28 cellular contexts compared by ENCODE assay signal in the genomic region with DNA sequence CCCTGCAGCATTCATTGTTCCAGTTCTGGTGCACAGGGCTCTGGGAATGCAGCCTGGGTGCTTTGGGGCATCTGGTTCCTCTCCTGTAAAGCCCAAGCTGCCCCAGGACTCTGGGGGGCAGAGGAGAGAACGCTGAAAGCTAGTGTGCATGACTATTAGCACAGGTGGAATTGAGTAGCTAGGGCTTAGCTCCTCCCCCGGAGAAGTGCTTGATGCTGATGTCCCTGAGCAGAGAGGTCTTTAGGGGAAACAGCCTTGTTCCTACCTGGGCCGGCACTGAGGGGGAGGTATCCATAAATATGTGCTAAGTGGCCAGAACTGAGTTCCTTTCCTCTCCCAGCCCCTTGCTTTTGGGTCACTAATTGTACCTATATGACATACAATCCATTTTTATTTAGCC. TPM values are rescaled to one million over a fixed set of nuclear protein-coding genes. Genes with fewer than 3 reads are reported as not detected.
"Had no signal": no experiment of that assay in that cellular context is flagged by ENCODE, and none has a peak within 500 bp of the region (broad histone marks: within the 10 kb centered on the region; RNA-seq: fewer than 3 reads in every experiment).

No MANE protein-coding gene starts in this region.

- H3K4me3 ChIP-seq: cardiac muscle cell, K562, PC-9 had no signal

- H3K27ac Mint-ChIP-seq: activated CD4-positive, alpha-beta T cell treated with anti-CD3 and anti-CD28 coated beads, Interleukin-2, amount 10 ng/mL, durations not matched to agents 24 days and 14 days; activated naive CD4-positive, alpha-beta T cell treated with anti-CD3 and anti-CD28 coated beads, Interleukin-2, amount 50 U/mL, for 72 hours; activated naive CD8-positive, alpha-beta T cell treated with anti-CD3 and anti-CD28 coated beads, Interleukin-2, amount 50 U/mL, for 24 hours; T-helper 17 cell; WTC11 had no signal

- H3K36me3 Mint-ChIP-seq: activated naive CD4-positive, alpha-beta T cell treated with anti-CD3 and anti-CD28 coated beads, Interleukin-2, amount 50 U/mL, for 72 hours; WTC11 had no signal

- H3K27ac ChIP-seq: brain microvascular endothelial cell, cardiac muscle cell, PC-9 had no signal

- H3K4me1 Mint-ChIP-seq: T-helper 17 cell had no signal

- ATAC-seq: activated naive CD4-positive, alpha-beta T cell treated with anti-CD3 and anti-CD28 coated beads, Interleukin-2, amount 50 U/mL, for 72 hours; activated naive CD8-positive, alpha-beta T cell treated with anti-CD3 and anti-CD28 coated beads, Interleukin-2, amount 50 U/mL, for 24 hours; activated T-cell treated with anti-CD3 and anti-CD28 coated beads, Interleukin-2, amount 50 U/mL, for 4 hours; K562; T-helper 17 cell; WTC11 had no signal

- H3K4me3 Mint-ChIP-seq: activated CD4-positive, alpha-beta T cell treated with anti-CD3 and anti-CD28 coated beads, Interleukin-2, amount 10 ng/mL, durations not matched to agents 24 days and 14 days; activated naive CD8-positive, alpha-beta T cell treated with anti-CD3 and anti-CD28 coated beads, Interleukin-2, amount 50 U/mL, for 24 hours; activated T-cell treated with anti-CD3 and anti-CD28 coated beads, Interleukin-2, amount 50 U/mL, for 4 hours; T-helper 17 cell; WTC11 had no signal

- DNase-seq: activated CD4-positive, alpha-beta T cell treated with anti-CD3 and anti-CD28 coated beads, Interleukin-2, amount 10 ng/mL, durations not matched to agents 24 days and 14 days; activated CD4-positive, alpha-beta T cell treated with anti-CD3 and anti-CD28 coated beads, Interleukin-2, amount 50 U/mL, for 48 hours; activated CD4-positive, CD25-positive, alpha-beta regulatory T cell treated with anti-CD3 and anti-CD28 coated beads, Interleukin-2, amount 50 U/mL, for 72 hours; activated CD8-positive, alpha-beta memory T cell treated with anti-CD3 and anti-CD28 coated beads for 24 hours; activated naive CD4-positive, alpha-beta T cell treated with Interleukin-2 at 50 U/mL for 16 hours; activated naive CD8-positive, alpha-beta T cell treated with anti-CD3 and anti-CD28 coated beads, Interleukin-2, amount 50 U/mL, for 24 hours; activated T-cell treated with anti-CD3 and anti-CD28 coated beads, Interleukin-2, amount 50 U/mL, for 4 hours; amniotic stem cell; brain microvascular endothelial cell; Karpas-422; MM.1S; NCI-H1105; NCI-H1436; NCI-H1694 treated with DMSO at 0.1 percent for 48 hours; NCI-H2029 treated with DMSO at 0.1 percent for 48 hours; NCI-H2171; NCI-H2227 treated with DMSO at 0.1 percent for 48 hours; NCI-H446 treated with DMSO at 0.1 percent for 48 hours; NCI-H524 treated with DMSO at 0.1 percent for 48 hours; NCI-H748 treated with DMSO at 0.1 percent for 48 hours; PC-9; SHP77 treated with DMSO at 0.1 percent for 48 hours; T-helper 9 cell had no signal

- H3K36me3 ChIP-seq: brain microvascular endothelial cell, cardiac muscle cell had no signal

- H3K9me3 Mint-ChIP-seq: activated CD4-positive, alpha-beta T cell treated with anti-CD3 and anti-CD28 coated beads, Interleukin-2, amount 10 ng/mL, durations not matched to agents 24 days and 14 days; activated naive CD4-positive, alpha-beta T cell treated with anti-CD3 and anti-CD28 coated beads, Interleukin-2, amount 50 U/mL, for 72 hours; activated naive CD8-positive, alpha-beta T cell treated with anti-CD3 and anti-CD28 coated beads, Interleukin-2, amount 50 U/mL, for 24 hours; activated T-cell treated with anti-CD3 and anti-CD28 coated beads, Interleukin-2, amount 50 U/mL, for 4 hours; WTC11 had no signal

RNA-seq across cellular contexts. Expression of a gene that starts 3.9 kb away (rescaled TPM):
- total RNA-seq: PC-9, T-helper 17 cell had no signal
